30 cellular contexts compared by ENCODE assay signal in the genomic region with DNA sequence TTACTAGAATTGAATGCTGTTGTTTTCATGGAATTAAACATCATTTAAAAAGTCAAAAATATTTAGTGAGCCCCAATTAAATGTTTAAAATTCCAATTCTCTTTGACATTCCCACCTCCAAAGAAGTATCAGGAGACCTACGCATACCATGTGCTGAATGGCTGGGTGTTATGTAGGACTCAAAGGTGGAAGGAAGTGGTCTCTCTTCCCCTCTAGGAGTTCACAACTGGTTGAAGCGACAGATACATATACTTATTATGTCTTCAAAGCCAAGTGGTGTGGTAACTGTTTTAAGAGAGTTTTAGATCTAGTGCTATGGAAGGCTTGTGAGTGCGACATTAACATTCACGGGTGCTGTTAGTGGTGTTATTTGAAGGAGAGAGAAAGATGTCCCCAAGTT.
"Had no signal": no experiment of that assay in that cellular context is flagged by ENCODE, and none has a peak within 500 bp of the region (broad histone marks: within the 10 kb centered on the region; RNA-seq: fewer than 3 reads in every experiment).

No MANE protein-coding gene starts in this region.

- H3K4me3 Mint-ChIP-seq: naive thymus-derived CD4-positive, alpha-beta T cell; natural killer cell; nephron; neural crest cell; stimulated activated effector memory CD8-positive, alpha-beta T cell treated with anti-CD3 and anti-CD28 coated beads, Interleukin-12 subunit alpha, Interleukin-12 subunit beta, amount 100 ng/mL, for 72 hours; stimulated activated naive B cell treated with anti-CD40 and anti-IgM and Interleukin-4, amounts not matched to agents 10 μg/mL and 1 μg/mL and 100 μg/mL, for 72 hours; stimulated activated naive CD8-positive, alpha-beta T cell treated with anti-CD3 and anti-CD28 coated beads, Interleukin-15, Interleukin-2, amounts not matched to agents 100 ng/mL and 50 ng/mL, for 24 hours had no signal

- H3K36me3 ChIP-seq: neutrophil, ovary, right lobe of liver, sigmoid colon, stomach, thoracic aorta, thyroid gland, tibial nerve, upper lobe of left lung, uterus had no signal

- H3K9me3 ChIP-seq: neutrophil, ovary, right lobe of liver, sigmoid colon, stomach, thoracic aorta, thyroid gland, tibial nerve, upper lobe of left lung, uterus had no signal

- H3K4me1 ChIP-seq: parathyroid adenoma, right lobe of liver, sigmoid colon, stomach, thyroid gland, upper lobe of left lung, uterus had no signal

- DNase-seq: naive thymus-derived CD4-positive, alpha-beta T cell; natural killer cell; nucleus accumbens; ovary; posterior cingulate gyrus; psoas muscle; right cardiac atrium; right lobe of liver; sigmoid colon; small intestine; stimulated activated CD4-positive, alpha-beta T cell treated with anti-CD3 and anti-CD28 coated beads, Interleukin-15, amount 100 ng/mL, for 24 hours; stimulated activated CD4-positive, alpha-beta T cell treated with anti-CD3 and anti-CD28 coated beads, Interleukin-2, amount 100 ng/mL, for 24 hours; stimulated activated CD4-positive, alpha-beta T cell treated with anti-CD3 and anti-CD28 coated beads, Interleukin-2, amount 100 ng/mL, for 48 hours; stimulated activated CD4-positive, alpha-beta T cell treated with anti-CD3 and anti-CD28 coated beads, Interleukin-4, amount 100 ng/mL, for 24 hours; stimulated activated naive B cell treated with anti-CD40 and anti-IgM and Interleukin-4, amounts not matched to agents 10 μg/mL and 1 μg/mL and 100 μg/mL, for 72 hours; stimulated activated naive CD4-positive, alpha-beta T cell treated with Interleukin-2 at 50 U/mL for 16 hours; stomach; thyroid gland; trophoblast cell; upper lobe of left lung; uterus had no signal

- ATAC-seq: naive thymus-derived CD4-positive, alpha-beta T cell; psoas muscle; right cardiac atrium; right lobe of liver; stimulated activated effector memory CD8-positive, alpha-beta T cell treated with anti-CD3 and anti-CD28 coated beads, Interleukin-12 subunit alpha, Interleukin-12 subunit beta, amount 100 ng/mL, for 72 hours; stimulated activated naive B cell treated with anti-CD40 and anti-IgM and Interleukin-4, amounts not matched to agents 10 μg/mL and 1 μg/mL and 100 μg/mL, for 72 hours had no signal

- H3K36me3 Mint-ChIP-seq: naive thymus-derived CD4-positive, alpha-beta T cell; natural killer cell; stimulated activated effector memory CD8-positive, alpha-beta T cell treated with anti-CD3 and anti-CD28 coated beads, Interleukin-12 subunit alpha, Interleukin-12 subunit beta, amount 100 ng/mL, for 72 hours; stimulated activated naive B cell treated with anti-CD40 and anti-IgM and Interleukin-4, amounts not matched to agents 10 μg/mL and 1 μg/mL and 100 μg/mL, for 72 hours had no signal

- H3K4me1 Mint-ChIP-seq: naive thymus-derived CD4-positive, alpha-beta T cell; nephron; stimulated activated effector memory CD8-positive, alpha-beta T cell treated with anti-CD3 and anti-CD28 coated beads, Interleukin-12 subunit alpha, Interleukin-12 subunit beta, amount 100 ng/mL, for 72 hours; stimulated activated naive B cell treated with anti-CD40 and anti-IgM and Interleukin-4, amounts not matched to agents 10 μg/mL and 1 μg/mL and 100 μg/mL, for 72 hours had no signal

- H3K79me2 ChIP-seq: parathyroid adenoma had no signal

- H3K27ac Mint-ChIP-seq: naive thymus-derived CD4-positive, alpha-beta T cell; natural killer cell; nephron; progenitor cell of endocrine pancreas; stimulated activated effector memory CD8-positive, alpha-beta T cell treated with anti-CD3 and anti-CD28 coated beads, Interleukin-12 subunit alpha, Interleukin-12 subunit beta, amount 100 ng/mL, for 72 hours; stimulated activated naive B cell treated with anti-CD40 and anti-IgM and Interleukin-4, amounts not matched to agents 10 μg/mL and 1 μg/mL and 100 μg/mL, for 72 hours; stimulated activated naive CD8-positive, alpha-beta T cell treated with anti-CD3 and anti-CD28 coated beads, Interleukin-15, Interleukin-2, amounts not matched to agents 100 ng/mL and 50 ng/mL, for 24 hours had no signal

- H3K4me3 ChIP-seq: ovary, psoas muscle, right lobe of liver, sigmoid colon, stomach, thoracic aorta, thyroid gland, tibial nerve, upper lobe of left lung, uterus had no signal

- H3K9ac ChIP-seq: parathyroid adenoma had no signal

- H3K9me3 Mint-ChIP-seq: stimulated activated effector memory CD8-positive, alpha-beta T cell treated with anti-CD3 and anti-CD28 coated beads, Interleukin-12 subunit alpha, Interleukin-12 subunit beta, amount 100 ng/mL, for 72 hours; stimulated activated naive CD8-positive, alpha-beta T cell treated with anti-CD3 and anti-CD28 coated beads, Interleukin-15, Interleukin-2, amounts not matched to agents 100 ng/mL and 50 ng/mL, for 24 hours had no signal

- H3K27me3 Mint-ChIP-seq: progenitor cell of endocrine pancreas had no signal

- H2AFZ ChIP-seq: parathyroid adenoma had no signal

- H3K27me3 ChIP-seq: neutrophil, ovary, right lobe of liver, sigmoid colon, stomach, thyroid gland, tibial nerve, upper lobe of left lung, uterus had no signal

- H3K27ac ChIP-seq: neutrophil, ovary, parathyroid adenoma, psoas muscle, right lobe of liver, sigmoid colon, stomach, thoracic aorta, thyroid gland, tibial nerve, upper lobe of left lung, uterus had no signal
